11 cellular contexts compared by ENCODE assay signal in the genomic region with DNA sequence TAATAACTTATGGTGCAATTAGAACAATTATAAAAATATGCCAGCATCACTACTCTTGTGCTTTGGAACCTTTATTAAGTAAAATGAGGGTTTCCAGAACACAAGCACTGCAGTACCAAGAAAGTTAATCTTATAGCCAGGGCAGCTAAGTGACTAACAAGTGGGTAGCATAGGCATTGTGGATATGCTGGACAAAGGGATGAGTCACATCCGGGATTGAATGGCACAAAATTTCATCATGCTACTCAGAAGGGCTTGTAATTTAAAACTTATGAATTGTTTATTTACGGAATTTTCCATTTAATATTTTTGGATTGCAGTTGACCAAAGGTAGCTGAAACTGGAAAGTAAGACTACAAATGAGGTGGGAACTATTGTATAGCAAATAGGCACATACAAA.
DNase-seq lines count a peak whose midpoint lies in the region; ATAC-seq and TF ChIP-seq lines count a peak whose summit lies in the region.
"Had no signal": no experiment of that assay in that cellular context is flagged by ENCODE, and none has a peak within 500 bp of the region (broad histone marks: within the 10 kb centered on the region; RNA-seq: fewer than 3 reads in every experiment).

No MANE protein-coding gene starts in this region.

- ATAC-seq in HG03196 (IDR thresholded peaks at IDR 0.05; ENCODE audit: unreplicated experiment) (no peak), GM21786 (IDR thresholded peaks at IDR 0.05; ENCODE audit: unreplicated experiment) (no peak)

- DNase-seq in AG08395 (ENCODE audit: low spot score) (peak; percentile 60), HS-5 (ENCODE audit: low read depth) (peak; percentile 88), amniotic stem cell (lab: John Stamatoyannopoulos, UW) (peak; percentile 44), foreskin fibroblast (peak; percentile 76 to 92), T-helper 1 cell (no peak), glutamatergic neuron (no peak)
- DNase-seq: cerebellar nuclear complex, Kasumi-1 had no signal

- no peaks in the 10 kb centered on the region for H3K27me3 Mint-ChIP-seq in glutamatergic neuron (ENCODE audit: unreplicated experiment)
- H3K27me3 Mint-ChIP-seq: B cell had no signal

- no peak overlapping the region for H3K4me3 Mint-ChIP-seq in glutamatergic neuron (ENCODE audit: unreplicated experiment)
- H3K4me3 Mint-ChIP-seq: B cell had no signal

- no peaks in the 10 kb centered on the region for H3K4me1 Mint-ChIP-seq in glutamatergic neuron (ENCODE audit: low read depth, unreplicated experiment)
- H3K4me1 Mint-ChIP-seq: B cell had no signal

- no peak for TF ChIP-seq CTCF in foreskin fibroblast (IDR thresholded peaks at IDR 0.05; ENCODE audit: low read depth, low read length)
- no peak for TF ChIP-seq CTCF in glutamatergic neuron (IDR thresholded peaks at IDR 0.05; ENCODE audit: partially characterized antibody, unreplicated experiment)

- no peak overlapping the region for H3K27ac Mint-ChIP-seq in glutamatergic neuron (ENCODE audit: unreplicated experiment)
- H3K27ac Mint-ChIP-seq: B cell had no signal

- no peaks in the 10 kb centered on the region for H3K9me3 Mint-ChIP-seq in glutamatergic neuron (ENCODE audit: unreplicated experiment)

- H3K4me3 ChIP-seq in foreskin fibroblast (ENCODE audit: low read depth in 1 of 2, low read length in 2 of 2): no peak overlapping the region

- no peaks in the 10 kb centered on the region for H3K36me3 Mint-ChIP-seq in glutamatergic neuron (ENCODE audit: unreplicated experiment)

Comparison
In these comparisons a context has a peak if more than half of its experiments do, and no peak if none do; other contexts are left out.
1. DNase-seq: peak in AG08395 (single experiment), HS-5 (single experiment), amniotic stem cell (single experiment) and foreskin fibroblast (2 of 2); none in T-helper 1 cell (0 of 5) and glutamatergic neuron (single experiment).